Comparison of ENCODE assay signal across 28 cellular contexts in the genomic region with DNA sequence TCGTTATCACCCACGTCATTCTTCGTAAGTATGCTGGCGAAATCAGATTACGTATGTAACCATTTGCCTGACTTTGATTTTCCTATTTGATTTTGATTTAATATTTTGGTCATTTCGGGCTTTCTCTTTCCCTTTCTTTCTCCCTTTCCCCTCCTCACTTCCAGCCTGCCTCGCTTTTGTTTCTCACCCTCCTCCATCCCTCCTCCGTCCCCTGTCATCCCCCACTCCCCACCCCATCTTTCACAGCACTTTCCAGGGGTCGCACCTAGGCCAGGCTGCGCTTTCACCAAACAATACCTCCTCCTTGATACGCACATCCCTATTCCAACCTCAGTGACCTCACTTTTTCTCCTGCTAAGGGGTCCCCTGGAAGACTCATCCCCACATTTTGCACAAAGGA.
"Had no signal": no experiment of that assay in that cellular context is flagged by ENCODE, and none has a peak within 500 bp of the region (broad histone marks: within the 10 kb centered on the region; RNA-seq: fewer than 3 reads in every experiment).

No MANE protein-coding gene starts in this region.

- H3K9me3 ChIP-seq: body of pancreas, right lobe of liver, stomach, thyroid gland, upper lobe of right lung had no signal

- H3K27ac Mint-ChIP-seq: activated CD4-positive, alpha-beta memory T cell treated with anti-CD3 and anti-CD28 coated beads, Interleukin-2, amount 10 ng/mL, durations not matched to agents 7 days and 5 days; activated CD4-positive, alpha-beta T cell treated with anti-CD3 and anti-CD28 coated beads, Interleukin-2, amount 10 ng/mL, durations not matched to agents 24 days and 14 days; activated naive CD4-positive, alpha-beta T cell treated with anti-CD3 and anti-CD28 coated beads, Interleukin-2, amount 50 U/mL, for 72 hours; activated T-helper 17 cell treated with anti-CD3 and anti-CD28 coated beads, Interleukin-2, amount 50 U/mL, for 72 hours; stimulated activated memory B cell treated with anti-CD40 and anti-IgM and Interleukin-4, amounts not matched to agents 10 μg/mL and 1 μg/mL and 100 μg/mL, for 72 hours; T-helper 17 cell had no signal

- ATAC-seq: activated naive CD4-positive, alpha-beta T cell treated with anti-CD3 and anti-CD28 coated beads, Interleukin-2, amount 50 U/mL, for 72 hours; activated T-cell treated with anti-CD3 and anti-CD28 coated beads, Interleukin-2, amount 50 U/mL, for 4 hours; activated T-helper 17 cell treated with anti-CD3 and anti-CD28 coated beads, Interleukin-2, amount 50 U/mL, for 72 hours; body of pancreas; left cardiac atrium; left ventricle myocardium superior; naive thymus-derived CD8-positive, alpha-beta T cell; right lobe of liver; stimulated activated memory B cell treated with anti-CD40 and anti-IgM and Interleukin-4, amounts not matched to agents 10 μg/mL and 1 μg/mL and 100 μg/mL, for 72 hours; T-helper 17 cell had no signal

- H3K9me3 Mint-ChIP-seq: activated CD4-positive, alpha-beta memory T cell treated with anti-CD3 and anti-CD28 coated beads, Interleukin-2, amount 10 ng/mL, durations not matched to agents 7 days and 5 days; activated CD4-positive, alpha-beta T cell treated with anti-CD3 and anti-CD28 coated beads, Interleukin-2, amount 10 ng/mL, durations not matched to agents 24 days and 14 days; activated naive CD4-positive, alpha-beta T cell treated with anti-CD3 and anti-CD28 coated beads, Interleukin-2, amount 50 U/mL, for 72 hours; activated T-cell treated with anti-CD3 and anti-CD28 coated beads, Interleukin-2, amount 50 U/mL, for 4 hours; activated T-helper 17 cell treated with anti-CD3 and anti-CD28 coated beads, Interleukin-2, amount 50 U/mL, for 72 hours; neural crest cell; stimulated activated memory B cell treated with anti-CD40 and anti-IgM and Interleukin-4, amounts not matched to agents 10 μg/mL and 1 μg/mL and 100 μg/mL, for 72 hours had no signal

- H3K27me3 ChIP-seq: body of pancreas, dorsolateral prefrontal cortex, right lobe of liver, stomach, thyroid gland, upper lobe of right lung had no signal

- FAIRE-seq: frontal cortex had no signal

- DNase-seq: activated CD4-positive, alpha-beta memory T cell treated with anti-CD3 and anti-CD28 coated beads, Interleukin-2, amount 10 ng/mL, durations not matched to agents 7 days and 5 days; activated CD4-positive, alpha-beta T cell treated with anti-CD3 and anti-CD28 coated beads, Interleukin-2, amount 10 ng/mL, durations not matched to agents 24 days and 14 days; activated CD4-positive, CD25-positive, alpha-beta regulatory T cell treated with anti-CD3 and anti-CD28 coated beads, Interleukin-2, amount 50 U/mL, for 72 hours; activated naive CD4-positive, alpha-beta T cell; activated T-cell treated with anti-CD3 and anti-CD28 coated beads, Interleukin-2, amount 50 U/mL, for 4 hours; body of pancreas; dorsolateral prefrontal cortex; effector memory CD4-positive, alpha-beta T cell; left cardiac atrium; left ventricle myocardium superior; mammary epithelial cell; right lobe of liver; stimulated activated CD4-positive, alpha-beta T cell treated with anti-CD3 and anti-CD28 coated beads, Interleukin-4, amount 100 ng/mL, for 4 hours; stimulated activated CD8-positive, alpha-beta memory T cell treated with anti-CD3 and anti-CD28 coated beads, Interleukin-4, amount 100 ng/mL, for 48 hours; stomach; T-helper 17 cell; T1000; thyroid gland; upper lobe of right lung; WERI-Rb-1 had no signal

- H3K4me3 ChIP-seq: body of pancreas, coronary artery, dorsolateral prefrontal cortex, right lobe of liver, skin epidermis, stomach, thyroid gland, upper lobe of right lung had no signal

- H3K36me3 ChIP-seq: right lobe of liver, thyroid gland, upper lobe of right lung, WERI-Rb-1 had no signal

- H3K36me3 Mint-ChIP-seq: naive thymus-derived CD8-positive, alpha-beta T cell had no signal

- H3K27me3 Mint-ChIP-seq: activated CD4-positive, alpha-beta memory T cell treated with anti-CD3 and anti-CD28 coated beads, Interleukin-2, amount 10 ng/mL, durations not matched to agents 7 days and 5 days; activated CD4-positive, alpha-beta T cell treated with anti-CD3 and anti-CD28 coated beads, Interleukin-2, amount 10 ng/mL, durations not matched to agents 24 days and 14 days; activated T-helper 17 cell treated with anti-CD3 and anti-CD28 coated beads, Interleukin-2, amount 50 U/mL, for 72 hours; naive thymus-derived CD8-positive, alpha-beta T cell; stimulated activated memory B cell treated with anti-CD40 and anti-IgM and Interleukin-4, amounts not matched to agents 10 μg/mL and 1 μg/mL and 100 μg/mL, for 72 hours; T-helper 17 cell had no signal

- H3K4me3 Mint-ChIP-seq: activated CD4-positive, alpha-beta memory T cell treated with anti-CD3 and anti-CD28 coated beads, Interleukin-2, amount 10 ng/mL, durations not matched to agents 7 days and 5 days; activated CD4-positive, alpha-beta T cell treated with anti-CD3 and anti-CD28 coated beads, Interleukin-2, amount 10 ng/mL, durations not matched to agents 24 days and 14 days; activated T-cell treated with anti-CD3 and anti-CD28 coated beads, Interleukin-2, amount 50 U/mL, for 4 hours; activated T-helper 17 cell treated with anti-CD3 and anti-CD28 coated beads, Interleukin-2, amount 50 U/mL, for 72 hours; neural crest cell; stimulated activated memory B cell treated with anti-CD40 and anti-IgM and Interleukin-4, amounts not matched to agents 10 μg/mL and 1 μg/mL and 100 μg/mL, for 72 hours; T-helper 17 cell had no signal

- H3K27ac ChIP-seq: body of pancreas, coronary artery, dorsolateral prefrontal cortex, right lobe of liver, skin epidermis, stomach, thyroid gland, upper lobe of right lung, WERI-Rb-1 had no signal

- H3K4me1 ChIP-seq: body of pancreas, right lobe of liver, stomach, upper lobe of right lung had no signal
